In genomic region chr15:90931737-90932659, GRCh38 we compare ENCODE assay signal across 8 cellular contexts. TPM values are rescaled to one million over a fixed set of nuclear protein-coding genes. Genes with fewer than 3 reads are reported as not detected.
DNase-seq lines count a peak whose midpoint lies in the region; ATAC-seq and TF ChIP-seq lines count a peak whose summit lies in the region.

HDDC3 (minus strand) TSS chr15:90932549; CDS start chr15:90932540, 9 bp downstream.

- POLR2A ChIA-PET in AG04450 (lab: Yijun Ruan, JAX) (interaction anchor here (0.6 to 0.9 kb wide), 2 partner anchors 9 to 118 kb away, joined by 3 read pairs; no protein-coding TSS in a partner anchor), WTC11 (lab: Charles Lee) (interaction anchor here (0.5 to 2.3 kb wide), 4 partner anchors 25 to 61 kb away, joined by 3 to 17 read pairs (median 5); partner anchors contain the start of gene MAN2A2)

- H3K4me3 ChIP-seq in AG04450 (ENCODE audit: low read depth, low read length) (peak within 1 kb of the TSS; percentile 91), cardiac fibroblast (replicated peaks in 1 of 2; ENCODE audit: low read depth in 2 of 2, low read length in 2 of 2) (peak within 1 kb of the TSS; percentile 70 to 83)

- H3K27ac Mint-ChIP-seq in WTC11, result peak within 1 kb of the TSS; percentile 95

- H3K9me3 Mint-ChIP-seq in WTC11, result no peaks in the 10 kb centered on the region

- peaks cover 23% of the 10 kb centered on the region for H3K4me1 Mint-ChIP-seq in WTC11

- CTCF ChIA-PET in AG04450 (lab: Charles Lee) (interaction anchor here (0.5 to 7.4 kb wide), 35 partner anchors 10 to 1900 kb away, joined by 3 to 98 read pairs (median 5); partner anchors contain the start of genes BLM, FES, MAN2A2 and RCCD1), WTC11 (lab: Charles Lee) (interaction anchor here (0.5 to 7.7 kb wide), 84 partner anchors 9 to 1812 kb away, joined by 3 to 264 read pairs (median 4); partner anchors contain the start of genes BLM, FES, FURIN and MAN2A2)

- peaks cover 6% of the 10 kb centered on the region; the same call in 1 of the 2 replicates for H3K36me3 Mint-ChIP-seq in WTC11

- no peaks in the 10 kb centered on the region; the same call in 1 of the 2 replicates for H3K9me3 ChIP-seq in AG04450 (ENCODE audit: control insufficient read depth, insufficient read depth, low read length)

- DNase-seq in AG04450 (ENCODE audit: low read depth, low spot score), result peak; percentile 58
- peak; percentile 90 for DNase-seq in NCI-H2227 (lab: John Stamatoyannopoulos, UW; ENCODE audit: unreplicated experiment)
- peak; percentile 96 for DNase-seq in WTC11 (ENCODE audit: low spot score)
- DNase-seq in cardiac fibroblast (ENCODE audit: low read depth in 2 of 2), result peak; percentile 84 to 87
- DNase-seq in iris pigment epithelial cell (ENCODE audit: low read depth), result peak; percentile 75
- peak; percentile 93 for DNase-seq in stimulated activated CD4-positive, alpha-beta T cell treated with anti-CD3 and anti-CD28 coated beads, Interleukin-12 subunit alpha, Interleukin-12 subunit beta, amount 100 ng/mL, for 4 hours

- TF ChIP-seq CTCF in AG04450 (IDR thresholded peaks at IDR 0.05; ENCODE audit: low read depth, low read length) (peak; percentile 90), WTC11 (IDR thresholded peaks at IDR 0.05) (peak; percentile 83), cardiac fibroblast (IDR thresholded peaks at IDR 0.05; ENCODE audit: low read depth, low read length) (peak; percentile 87)

- no peaks in the 10 kb centered on the region for H3K27me3 ChIP-seq in AG04450 (ENCODE audit: control insufficient read depth, insufficient read depth, low read length)

- peak; percentile 48 for ATAC-seq in GM18873 (IDR thresholded peaks at IDR 0.05; ENCODE audit: low FRiP score, unreplicated experiment)
- ATAC-seq in HG03135 (IDR thresholded peaks at IDR 0.05; ENCODE audit: unreplicated experiment), result peak; percentile 44
- ATAC-seq in WTC11, result peak; percentile 49

- peaks cover 12% of the 10 kb centered on the region for H3K27me3 Mint-ChIP-seq in WTC11 (ENCODE audit: low read depth)

- H3K27ac ChIP-seq in AG04450 (ENCODE audit: low read depth, low read length), result peak within 1 kb of the TSS; percentile 11

- peak within 1 kb of the TSS; percentile 95 for H3K4me3 Mint-ChIP-seq in WTC11

TF ChIP-seq in WTC11, 78 proteins besides CTCF, POLR2A, EP300 and RAD21 (continues in another document):
- TF ChIP-seq ZNF423 (CRISPR knock-in tag; IDR thresholded peaks at IDR 0.05) (no peak), SP1 (CRISPR knock-in tag; conservative IDR thresholded peaks at IDR 0.05) (peak; percentile 79), TEAD1 (CRISPR knock-in tag; IDR thresholded peaks at IDR 0.05) (peak; percentile 65), ZNF263 (CRISPR knock-in tag; IDR thresholded peaks at IDR 0.05; ENCODE audit: low read depth) (no peak), ZNF121 (CRISPR knock-in tag; IDR thresholded peaks at IDR 0.05) (peak; percentile 82), ATF1 (CRISPR knock-in tag; IDR thresholded peaks at IDR 0.05) (no peak), RORB (CRISPR knock-in tag; IDR thresholded peaks at IDR 0.05) (no peak), RELA (CRISPR knock-in tag; IDR thresholded peaks at IDR 0.05; ENCODE audit: borderline replicate concordance) (peak; percentile 47; the same call in 1 of the 2 replicates), ZNF281 (CRISPR knock-in tag; IDR thresholded peaks at IDR 0.05) (0 out of 2 replicates have a peak, but pooled peaks have one; percentile 50), CREB1 (CRISPR knock-in tag; IDR thresholded peaks at IDR 0.05) (0 out of 2 replicates have a peak, but pooled peaks have one; percentile 77), MYBL2 (CRISPR knock-in tag; IDR thresholded peaks at IDR 0.05) (0 out of 2 replicates have a peak, but pooled peaks have one; percentile 65), TCF7 (CRISPR knock-in tag; IDR thresholded peaks at IDR 0.05; ENCODE audit: low read depth) (no peak), GABPB1 (CRISPR knock-in tag; IDR thresholded peaks at IDR 0.05) (peak; percentile 51; the same call in 1 of the 2 replicates), ZBTB21 (CRISPR knock-in tag; IDR thresholded peaks at IDR 0.05; ENCODE audit: borderline replicate concordance) (no peak), ZNF232 (CRISPR knock-in tag; IDR thresholded peaks at IDR 0.05) (no peak)
- TF ChIP-seq, protein P1, sequence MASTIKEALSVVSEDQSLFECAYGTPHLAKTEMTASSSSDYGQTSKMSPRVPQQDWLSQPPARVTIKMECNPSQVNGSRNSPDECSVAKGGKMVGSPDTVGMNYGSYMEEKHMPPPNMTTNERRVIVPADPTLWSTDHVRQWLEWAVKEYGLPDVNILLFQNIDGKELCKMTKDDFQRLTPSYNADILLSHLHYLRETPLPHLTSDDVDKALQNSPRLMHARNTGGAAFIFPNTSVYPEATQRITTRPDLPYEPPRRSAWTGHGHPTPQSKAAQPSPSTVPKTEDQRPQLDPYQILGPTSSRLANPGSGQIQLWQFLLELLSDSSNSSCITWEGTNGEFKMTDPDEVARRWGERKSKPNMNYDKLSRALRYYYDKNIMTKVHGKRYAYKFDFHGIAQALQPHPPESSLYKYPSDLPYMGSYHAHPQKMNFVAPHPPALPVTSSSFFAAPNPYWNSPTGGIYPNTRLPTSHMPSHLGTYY (CRISPR knock-in tag; IDR thresholded peaks at IDR 0.05), result no peak
- TF ChIP-seq, protein P2, sequence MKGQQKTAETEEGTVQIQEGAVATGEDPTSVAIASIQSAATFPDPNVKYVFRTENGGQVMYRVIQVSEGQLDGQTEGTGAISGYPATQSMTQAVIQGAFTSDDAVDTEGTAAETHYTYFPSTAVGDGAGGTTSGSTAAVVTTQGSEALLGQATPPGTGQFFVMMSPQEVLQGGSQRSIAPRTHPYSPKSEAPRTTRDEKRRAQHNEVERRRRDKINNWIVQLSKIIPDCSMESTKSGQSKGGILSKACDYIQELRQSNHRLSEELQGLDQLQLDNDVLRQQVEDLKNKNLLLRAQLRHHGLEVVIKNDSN (CRISPR knock-in tag; IDR thresholded peaks at IDR 0.05), result no peak
- TF ChIP-seq, protein P3, sequence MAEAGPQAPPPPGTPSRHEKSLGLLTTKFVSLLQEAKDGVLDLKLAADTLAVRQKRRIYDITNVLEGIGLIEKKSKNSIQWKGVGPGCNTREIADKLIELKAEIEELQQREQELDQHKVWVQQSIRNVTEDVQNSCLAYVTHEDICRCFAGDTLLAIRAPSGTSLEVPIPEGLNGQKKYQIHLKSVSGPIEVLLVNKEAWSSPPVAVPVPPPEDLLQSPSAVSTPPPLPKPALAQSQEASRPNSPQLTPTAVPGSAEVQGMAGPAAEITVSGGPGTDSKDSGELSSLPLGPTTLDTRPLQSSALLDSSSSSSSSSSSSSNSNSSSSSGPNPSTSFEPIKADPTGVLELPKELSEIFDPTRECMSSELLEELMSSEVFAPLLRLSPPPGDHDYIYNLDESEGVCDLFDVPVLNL (CRISPR knock-in tag; IDR thresholded peaks at IDR 0.05; ENCODE audit: borderline replicate concordance, low read depth), result no peak
- TF ChIP-seq, protein P4, sequence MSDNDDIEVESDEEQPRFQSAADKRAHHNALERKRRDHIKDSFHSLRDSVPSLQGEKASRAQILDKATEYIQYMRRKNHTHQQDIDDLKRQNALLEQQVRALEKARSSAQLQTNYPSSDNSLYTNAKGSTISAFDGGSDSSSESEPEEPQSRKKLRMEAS (CRISPR knock-in tag; IDR thresholded peaks at IDR 0.05), result peak; percentile 78
- TF ChIP-seq, protein P5, sequence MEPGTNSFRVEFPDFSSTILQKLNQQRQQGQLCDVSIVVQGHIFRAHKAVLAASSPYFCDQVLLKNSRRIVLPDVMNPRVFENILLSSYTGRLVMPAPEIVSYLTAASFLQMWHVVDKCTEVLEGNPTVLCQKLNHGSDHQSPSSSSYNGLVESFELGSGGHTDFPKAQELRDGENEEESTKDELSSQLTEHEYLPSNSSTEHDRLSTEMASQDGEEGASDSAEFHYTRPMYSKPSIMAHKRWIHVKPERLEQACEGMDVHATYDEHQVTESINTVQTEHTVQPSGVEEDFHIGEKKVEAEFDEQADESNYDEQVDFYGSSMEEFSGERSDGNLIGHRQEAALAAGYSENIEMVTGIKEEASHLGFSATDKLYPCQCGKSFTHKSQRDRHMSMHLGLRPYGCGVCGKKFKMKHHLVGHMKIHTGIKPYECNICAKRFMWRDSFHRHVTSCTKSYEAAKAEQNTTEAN (CRISPR knock-in tag; IDR thresholded peaks at IDR 0.05), result peak; percentile 83

RNA-seq across cellular contexts. Expression of gene HDDC3, which starts in this region (rescaled TPM):
- 10.0 and 10.3 TPM in 2 replicates for polyA plus RNA-seq in AG04450 (2011; rRNA removed)
- polyA minus RNA-seq in AG04450 (2011; rRNA and poly(A)+ RNA removed), result 10.9 and 17.1 TPM in 2 replicates
- 16.4 to 23.6 TPM (median 21.7 TPM) in 3 replicates for total RNA-seq in WTC11 (2021)

Comparison
In these comparisons a context has a peak if more than half of its experiments do, and no peak if none do; other contexts are left out.
1. Peak in every context shown above with its lines: DNase-seq, ATAC-seq, H3K4me3 ChIP-seq and H3K27ac ChIP-seq.